21 cellular contexts compared by ENCODE assay signal in genomic region chr2:24527536-24527935, GRCh38.
"Had no signal": no experiment of that assay in that cellular context is flagged by ENCODE, and none has a peak within 500 bp of the region (broad histone marks: within the 10 kb centered on the region; RNA-seq: fewer than 3 reads in every experiment).

No MANE protein-coding gene starts in this region.

- H3K27me3 ChIP-seq: dorsolateral prefrontal cortex, esophagus muscularis mucosa, foreskin keratinocyte, gastroesophageal sphincter, heart left ventricle, hepatocyte, left lung had no signal

- ATAC-seq: foreskin keratinocyte, gastroesophageal sphincter, heart left ventricle, left lung, left ventricle myocardium superior, lower lobe of right lung had no signal

- FAIRE-seq: endothelial cell of umbilical vein, frontal cortex, kidney had no signal

- H3K4me3 ChIP-seq: coronary artery, dorsolateral prefrontal cortex, esophagus muscularis mucosa, gastroesophageal sphincter, heart left ventricle, hepatocyte, left lung, lower lobe of right lung had no signal

- DNase-seq: dermis blood vessel endothelial cell; dorsolateral prefrontal cortex; effector CD4-positive, alpha-beta T cell; effector memory CD4-positive, alpha-beta T cell; foreskin keratinocyte; heart left ventricle; hypothalamus; immature natural killer cell; islet precursor cell; kidney; kidney glomerular epithelial cell; left lung; left ventricle myocardium superior; lower lobe of right lung; mesenchymal stem cell had no signal

- H3K4me1 ChIP-seq: foreskin keratinocyte, gastroesophageal sphincter, lower lobe of right lung had no signal

- H3K27ac ChIP-seq: coronary artery, dorsolateral prefrontal cortex, esophagus muscularis mucosa, foreskin keratinocyte, gastroesophageal sphincter, heart left ventricle, hepatocyte, left lung, lower lobe of right lung had no signal

- H3K36me3 ChIP-seq: esophagus muscularis mucosa, gastroesophageal sphincter, left lung, lower lobe of right lung had no signal
